9 cellular contexts compared by ENCODE assay signal in genomic region chr10:22314852-22315251, GRCh38. TPM values are rescaled to one million over a fixed set of nuclear protein-coding genes. Genes with fewer than 3 reads are reported as not detected.
DNase-seq lines count a peak whose midpoint lies in the region; TF ChIP-seq lines count a peak whose summit lies in the region.
"Had no signal": no experiment of that assay in that cellular context is flagged by ENCODE, and none has a peak within 500 bp of the region (broad histone marks: within the 10 kb centered on the region; RNA-seq: fewer than 3 reads in every experiment).

No MANE protein-coding gene starts in this region.

- H3K9me3 Mint-ChIP-seq in neural crest cell: no peaks in the 10 kb centered on the region

- peak overlapping the region; percentile 94 for H3K4me3 Mint-ChIP-seq in neural crest cell

- peak overlapping the region; percentile 97 for H3K27ac ChIP-seq in KMS-11
- no peak overlapping the region for H3K27ac ChIP-seq in substantia nigra (ENCODE audit: low read depth, low read length, poor library complexity, severe bottlenecking)

- TF ChIP-seq CTCF in KMS-11 (conservative IDR thresholded peaks at IDR 0.05; ENCODE audit: low read depth, low read length): no peak
- no peak for TF ChIP-seq CTCF in neural crest cell (conservative IDR thresholded peaks at IDR 0.05)

- peaks cover under 1% of the 10 kb centered on the region for H3K36me3 Mint-ChIP-seq in neural crest cell (ENCODE audit: low read depth)

- peak overlapping the region; percentile 97 for H3K4me2 ChIP-seq in KMS-11

- peaks cover 61% of the 10 kb centered on the region for H3K27me3 Mint-ChIP-seq in neural crest cell (ENCODE audit: low read depth)

- no peaks in the 10 kb centered on the region for H3K9me3 ChIP-seq in adipocyte (ENCODE audit: control insufficient read depth, low read length)

- no peaks in the 10 kb centered on the region for H4K20me1 ChIP-seq in KMS-11 (ENCODE audit: insufficient read depth)

- 0 out of 2 replicates have a peak, but pooled peaks cover 5% of the 10 kb centered on the region for H3K36me3 ChIP-seq in KMS-11 (ENCODE audit: insufficient read depth)
- no peaks in the 10 kb centered on the region for H3K36me3 ChIP-seq in adipocyte (ENCODE audit: control insufficient read depth, insufficient read depth, low read length, severe bottlenecking)

- peaks cover 59% of the 10 kb centered on the region for H3K4me1 ChIP-seq in KMS-11 (ENCODE audit: low read depth, poor library complexity, severe bottlenecking)
- H3K4me1 ChIP-seq in adipocyte (ENCODE audit: control insufficient read depth, insufficient read depth, low read length): peaks cover 22% of the 10 kb centered on the region

- DNase-seq in NCI-H82 (lab: John Stamatoyannopoulos, UW): peak; percentile 10
- no peak for DNase-seq in NCI-H82 treated with DMSO at 0.1 percent for 48 hours (lab: John Stamatoyannopoulos, UW; ENCODE audit: unreplicated experiment)
- DNase-seq in adipocyte (ENCODE audit: low read depth): peak; percentile 30
- DNase-seq in neural crest cell (ENCODE audit: low read depth, low spot score): no peak
- no peak for DNase-seq in NCI-H774 (lab: John Stamatoyannopoulos, UW)
- no peak for DNase-seq in NCI-H2029 treated with DMSO at 0.1 percent for 48 hours (lab: John Stamatoyannopoulos, UW)
- no peak for DNase-seq in substantia nigra (lab: John Stamatoyannopoulos, UW)

- H3K9ac ChIP-seq in KMS-11: peak overlapping the region; percentile 95
- peak overlapping the region; percentile 98 for H3K9ac ChIP-seq in adipocyte (ENCODE audit: low read length)

- H3K27ac Mint-ChIP-seq in neural crest cell (ENCODE audit: unreplicated experiment): no peak overlapping the region

- H2AFZ ChIP-seq in KMS-11 (ENCODE audit: low read depth): no peak overlapping the region

- peaks cover 92% of the 10 kb centered on the region for H3K79me2 ChIP-seq in KMS-11 (ENCODE audit: insufficient read depth, low read depth)

- H3K4me1 Mint-ChIP-seq in neural crest cell: peaks cover 30% of the 10 kb centered on the region

- no peak overlapping the region for H3K4me3 ChIP-seq in KMS-11 (IDR thresholded peaks at IDR 0.05; ENCODE audit: insufficient read depth, low read depth, low read length)
- H3K4me3 ChIP-seq in adipocyte (ENCODE audit: low read length): peak overlapping the region; percentile 97

- H3K27me3 ChIP-seq in KMS-11 (ENCODE audit: insufficient read depth, low read depth) (no peaks in the 10 kb centered on the region), adipocyte (replicated peaks; ENCODE audit: control insufficient read depth, insufficient read depth, low read length) (no peaks in the 10 kb centered on the region)

RNA-seq across cellular contexts. Expression of gene COMMD3, which starts 1.3 kb away (rescaled TPM):
- 31.1 and 35.1 TPM in 2 replicates for total RNA-seq in neural crest cell

RNA-seq across cellular contexts. Expression of gene BMI1, which starts 6.0 kb away (rescaled TPM):
- 46.4 and 49.9 TPM in 2 replicates for total RNA-seq in neural crest cell

RNA-seq across cellular contexts. Expression of gene SPAG6, which starts 30.4 kb away (rescaled TPM):
- 1.5 and 1.6 TPM in 2 replicates for total RNA-seq in neural crest cell
- total RNA-seq: left lobe of liver had no signal

Comparison
In these comparisons a context has a peak if more than half of its experiments do, and no peak if none do; other contexts are left out.
1. DNase-seq: peak in NCI-H82 (single experiment) and adipocyte (single experiment); none in NCI-H82 treated with DMSO at 0.1 percent for 48 hours (single experiment), neural crest cell (single experiment), NCI-H774 (single experiment), NCI-H2029 treated with DMSO at 0.1 percent for 48 hours (single experiment) and substantia nigra (0 of 49).